Comparison of ENCODE assay signal across 2 cellular contexts in the genomic region with DNA sequence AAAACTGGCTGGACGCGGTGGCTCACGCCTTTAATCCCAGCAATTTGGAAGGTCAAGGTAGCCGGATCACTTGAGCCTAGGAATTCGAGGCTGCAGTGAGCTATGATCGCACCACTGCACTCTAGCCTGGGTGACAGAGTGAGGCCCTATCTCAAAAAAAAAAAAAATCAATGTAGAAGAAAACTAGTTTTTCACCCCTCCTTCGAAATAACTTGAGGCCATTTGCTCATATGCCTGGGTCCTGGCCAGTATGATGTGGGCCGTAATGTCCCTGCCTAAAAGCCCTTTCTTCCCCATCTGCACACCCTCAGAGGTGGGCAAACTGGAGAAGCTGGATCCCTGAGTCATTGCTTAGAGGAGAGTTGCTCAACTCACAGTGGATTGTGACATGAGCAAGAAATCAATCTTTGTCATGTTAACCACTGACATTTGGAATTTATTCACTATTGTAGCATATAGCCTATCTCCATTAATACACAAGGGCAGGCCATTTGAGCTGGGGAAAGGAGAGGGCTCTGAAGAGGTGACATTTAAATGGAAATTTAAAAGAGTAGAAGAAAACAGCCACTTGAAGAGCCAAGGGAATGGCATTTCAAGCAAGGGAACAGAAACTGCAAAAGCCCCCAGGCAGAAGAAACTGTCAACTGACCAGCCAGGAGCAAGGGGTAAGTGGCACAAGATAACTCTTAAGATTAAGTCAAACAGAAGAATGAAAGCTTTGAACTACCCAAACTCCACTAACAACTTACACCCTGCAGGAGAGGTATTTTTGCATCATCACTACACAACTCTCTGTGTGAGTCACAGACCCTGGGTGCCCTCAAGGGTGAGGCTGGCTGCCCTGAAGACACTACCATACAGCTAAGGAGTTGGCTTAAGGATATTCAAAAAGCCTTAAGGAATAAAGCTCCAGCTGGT.
TF ChIP-seq lines count a peak whose summit lies in the region.

No MANE protein-coding gene starts in this region.

TF ChIP-seq in HCT116, 20 proteins besides CTCF, POLR2A, EP300 and RAD21 (continued from another document):
- TF ChIP-seq SP1 (IDR thresholded peaks at IDR 0.05; ENCODE audit: low read depth), result peak; percentile 72
- TF ChIP-seq EZH2 (IDR thresholded peaks at IDR 0.05), result no peak
- TF ChIP-seq TCF7L2 (IDR thresholded peaks at IDR 0.05; ENCODE audit: borderline replicate concordance, extremely low read depth, insufficient read depth, insufficient read length), result no peak
- TF ChIP-seq, protein P1, sequence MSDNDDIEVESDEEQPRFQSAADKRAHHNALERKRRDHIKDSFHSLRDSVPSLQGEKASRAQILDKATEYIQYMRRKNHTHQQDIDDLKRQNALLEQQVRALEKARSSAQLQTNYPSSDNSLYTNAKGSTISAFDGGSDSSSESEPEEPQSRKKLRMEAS (IDR thresholded peaks at IDR 0.05), result peak; percentile 14; the same call in 1 of the 2 replicates
- no peak for TF ChIP-seq YY1 (IDR thresholded peaks at IDR 0.05; ENCODE audit: extremely low read depth, insufficient replicate concordance, low read depth, low read length)
- no peak for TF ChIP-seq ELF1 (IDR thresholded peaks at IDR 0.05; ENCODE audit: borderline replicate concordance, low read depth)
- TF ChIP-seq EGR1 (IDR thresholded peaks at IDR 0.05; ENCODE audit: low read depth), result no peak
- TF ChIP-seq JUND (IDR thresholded peaks at IDR 0.05), result peak; percentile 76
- TF ChIP-seq FOSL1 (IDR thresholded peaks at IDR 0.05; ENCODE audit: low read depth), result peak; percentile 69
- TF ChIP-seq, protein P2, sequence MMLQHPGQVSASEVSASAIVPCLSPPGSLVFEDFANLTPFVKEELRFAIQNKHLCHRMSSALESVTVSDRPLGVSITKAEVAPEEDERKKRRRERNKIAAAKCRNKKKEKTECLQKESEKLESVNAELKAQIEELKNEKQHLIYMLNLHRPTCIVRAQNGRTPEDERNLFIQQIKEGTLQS (IDR thresholded peaks at IDR 0.05), result no peak; the same call in 1 of the 2 replicates
- TF ChIP-seq SRF (IDR thresholded peaks at IDR 0.05; ENCODE audit: low read depth), result no peak
- no peak; the same call in 1 of the 2 replicates for TF ChIP-seq SIN3A (IDR thresholded peaks at IDR 0.05; ENCODE audit: low read depth)
- TF ChIP-seq, protein P3, sequence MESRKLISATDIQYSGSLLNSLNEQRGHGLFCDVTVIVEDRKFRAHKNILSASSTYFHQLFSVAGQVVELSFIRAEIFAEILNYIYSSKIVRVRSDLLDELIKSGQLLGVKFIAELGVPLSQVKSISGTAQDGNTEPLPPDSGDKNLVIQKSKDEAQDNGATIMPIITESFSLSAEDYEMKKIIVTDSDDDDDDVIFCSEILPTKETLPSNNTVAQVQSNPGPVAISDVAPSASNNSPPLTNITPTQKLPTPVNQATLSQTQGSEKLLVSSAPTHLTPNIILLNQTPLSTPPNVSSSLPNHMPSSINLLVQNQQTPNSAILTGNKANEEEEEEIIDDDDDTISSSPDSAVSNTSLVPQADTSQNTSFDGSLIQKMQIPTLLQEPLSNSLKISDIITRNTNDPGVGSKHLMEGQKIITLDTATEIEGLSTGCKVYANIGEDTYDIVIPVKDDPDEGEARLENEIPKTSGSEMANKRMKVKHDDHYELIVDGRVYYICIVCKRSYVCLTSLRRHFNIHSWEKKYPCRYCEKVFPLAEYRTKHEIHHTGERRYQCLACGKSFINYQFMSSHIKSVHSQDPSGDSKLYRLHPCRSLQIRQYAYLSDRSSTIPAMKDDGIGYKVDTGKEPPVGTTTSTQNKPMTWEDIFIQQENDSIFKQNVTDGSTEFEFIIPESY (IDR thresholded peaks at IDR 0.05; ENCODE audit: extremely low read depth, insufficient replicate concordance, low read length), result no peak
- TF ChIP-seq CEBPB (IDR thresholded peaks at IDR 0.05; ENCODE audit: low read depth), result peak; percentile 99
- no peak for TF ChIP-seq POLR2AphosphoS5 (IDR thresholded peaks at IDR 0.05; ENCODE audit: low read depth, low read length)
- TF ChIP-seq, protein P4, sequence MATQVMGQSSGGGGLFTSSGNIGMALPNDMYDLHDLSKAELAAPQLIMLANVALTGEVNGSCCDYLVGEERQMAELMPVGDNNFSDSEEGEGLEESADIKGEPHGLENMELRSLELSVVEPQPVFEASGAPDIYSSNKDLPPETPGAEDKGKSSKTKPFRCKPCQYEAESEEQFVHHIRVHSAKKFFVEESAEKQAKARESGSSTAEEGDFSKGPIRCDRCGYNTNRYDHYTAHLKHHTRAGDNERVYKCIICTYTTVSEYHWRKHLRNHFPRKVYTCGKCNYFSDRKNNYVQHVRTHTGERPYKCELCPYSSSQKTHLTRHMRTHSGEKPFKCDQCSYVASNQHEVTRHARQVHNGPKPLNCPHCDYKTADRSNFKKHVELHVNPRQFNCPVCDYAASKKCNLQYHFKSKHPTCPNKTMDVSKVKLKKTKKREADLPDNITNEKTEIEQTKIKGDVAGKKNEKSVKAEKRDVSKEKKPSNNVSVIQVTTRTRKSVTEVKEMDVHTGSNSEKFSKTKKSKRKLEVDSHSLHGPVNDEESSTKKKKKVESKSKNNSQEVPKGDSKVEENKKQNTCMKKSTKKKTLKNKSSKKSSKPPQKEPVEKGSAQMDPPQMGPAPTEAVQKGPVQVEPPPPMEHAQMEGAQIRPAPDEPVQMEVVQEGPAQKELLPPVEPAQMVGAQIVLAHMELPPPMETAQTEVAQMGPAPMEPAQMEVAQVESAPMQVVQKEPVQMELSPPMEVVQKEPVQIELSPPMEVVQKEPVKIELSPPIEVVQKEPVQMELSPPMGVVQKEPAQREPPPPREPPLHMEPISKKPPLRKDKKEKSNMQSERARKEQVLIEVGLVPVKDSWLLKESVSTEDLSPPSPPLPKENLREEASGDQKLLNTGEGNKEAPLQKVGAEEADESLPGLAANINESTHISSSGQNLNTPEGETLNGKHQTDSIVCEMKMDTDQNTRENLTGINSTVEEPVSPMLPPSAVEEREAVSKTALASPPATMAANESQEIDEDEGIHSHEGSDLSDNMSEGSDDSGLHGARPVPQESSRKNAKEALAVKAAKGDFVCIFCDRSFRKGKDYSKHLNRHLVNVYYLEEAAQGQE (IDR thresholded peaks at IDR 0.05; ENCODE audit: low read depth), result no peak
- TF ChIP-seq ZFX (IDR thresholded peaks at IDR 0.05), result no peak
TF ChIP-seq in HCT116: peak in this region for 6.

TF ChIP-seq in SK-N-SH, 30 proteins besides CTCF, POLR2A, EP300 and RAD21 (continued from another document):
- TF ChIP-seq FOXM1 (IDR thresholded peaks at IDR 0.05; ENCODE audit: low read depth) (no peak), SMC3 (IDR thresholded peaks at IDR 0.05; ENCODE audit: low read depth, low read length) (no peak), YY1 (IDR thresholded peaks at IDR 0.05; ENCODE audit: low read depth) (no peak), RFX5 (IDR thresholded peaks at IDR 0.05; ENCODE audit: low read length) (no peak), TEAD4 (IDR thresholded peaks at IDR 0.05; ENCODE audit: borderline replicate concordance, insufficient read depth) (no peak), RXRA (IDR thresholded peaks at IDR 0.05; ENCODE audit: borderline replicate concordance, low read depth) (no peak), GABPA (IDR thresholded peaks at IDR 0.05; ENCODE audit: low read depth) (no peak), GATA2 (CRISPR knock-in tag; IDR thresholded peaks at IDR 0.05) (no peak), JUND (IDR thresholded peaks at IDR 0.05) (no peak), SIN3A (IDR thresholded peaks at IDR 0.05; ENCODE audit: borderline replicate concordance, low read depth, low read length) (no peak), FOXJ3 (CRISPR knock-in tag; IDR thresholded peaks at IDR 0.05) (no peak), FOSL2 (IDR thresholded peaks at IDR 0.05; ENCODE audit: borderline replicate concordance, low read depth) (peak; percentile 26; the same call in 1 of the 2 replicates), RCOR1 (IDR thresholded peaks at IDR 0.05; ENCODE audit: low read length) (no peak)
- TF ChIP-seq, protein P5, sequence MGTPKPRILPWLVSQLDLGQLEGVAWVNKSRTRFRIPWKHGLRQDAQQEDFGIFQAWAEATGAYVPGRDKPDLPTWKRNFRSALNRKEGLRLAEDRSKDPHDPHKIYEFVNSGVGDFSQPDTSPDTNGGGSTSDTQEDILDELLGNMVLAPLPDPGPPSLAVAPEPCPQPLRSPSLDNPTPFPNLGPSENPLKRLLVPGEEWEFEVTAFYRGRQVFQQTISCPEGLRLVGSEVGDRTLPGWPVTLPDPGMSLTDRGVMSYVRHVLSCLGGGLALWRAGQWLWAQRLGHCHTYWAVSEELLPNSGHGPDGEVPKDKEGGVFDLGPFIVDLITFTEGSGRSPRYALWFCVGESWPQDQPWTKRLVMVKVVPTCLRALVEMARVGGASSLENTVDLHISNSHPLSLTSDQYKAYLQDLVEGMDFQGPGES (IDR thresholded peaks at IDR 0.05; ENCODE audit: low read depth, low read length), result no peak
- TF ChIP-seq, protein P6, sequence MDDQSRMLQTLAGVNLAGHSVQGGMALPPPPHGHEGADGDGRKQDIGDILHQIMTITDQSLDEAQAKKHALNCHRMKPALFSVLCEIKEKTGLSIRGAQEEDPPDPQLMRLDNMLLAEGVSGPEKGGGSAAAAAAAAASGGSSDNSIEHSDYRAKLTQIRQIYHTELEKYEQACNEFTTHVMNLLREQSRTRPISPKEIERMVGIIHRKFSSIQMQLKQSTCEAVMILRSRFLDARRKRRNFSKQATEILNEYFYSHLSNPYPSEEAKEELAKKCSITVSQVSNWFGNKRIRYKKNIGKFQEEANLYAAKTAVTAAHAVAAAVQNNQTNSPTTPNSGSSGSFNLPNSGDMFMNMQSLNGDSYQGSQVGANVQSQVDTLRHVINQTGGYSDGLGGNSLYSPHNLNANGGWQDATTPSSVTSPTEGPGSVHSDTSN (IDR thresholded peaks at IDR 0.05), result peak; percentile 73
TF ChIP-seq in SK-N-SH: peak in this region for 2.
